Comparison of ENCODE assay signal across 30 cellular contexts in genomic region chr1:245791410-245792312, GRCh38.
A peak's percentile ranks its signal among the peaks of the same experiment; 100 is the strongest.
DNase-seq lines count a peak whose midpoint lies in the region; ATAC-seq, FAIRE-seq and TF ChIP-seq lines count a peak whose summit lies in the region.
"Had no signal": no experiment of that assay in that cellular context is flagged by ENCODE, and none has a peak within 500 bp of the region (broad histone marks: within the 10 kb centered on the region; RNA-seq: fewer than 3 reads in every experiment).

No MANE protein-coding gene starts in this region.

- CTCF ChIA-PET in GM12878 (lab: Yijun Ruan, JAX): interaction anchor here (2.9 kb wide), 1 partner anchor 8 kb away, joined by 23 read pairs; no protein-coding TSS in a partner anchor

- no peak overlapping the region for H4K8ac ChIP-seq in trophoblast cell (ENCODE audit: low read depth, low read length)

- no peaks in the 10 kb centered on the region for H3K36me3 ChIP-seq in GM12878 (ENCODE audit: control insufficient read depth in 2 of 2, insufficient read depth in 2 of 2, low read length in 1 of 2)
- no peaks in the 10 kb centered on the region for H3K36me3 ChIP-seq in left ventricle myocardium inferior
- no peaks in the 10 kb centered on the region for H3K36me3 ChIP-seq in trophoblast cell (ENCODE audit: control insufficient read depth in 1 of 2, insufficient read depth in 2 of 2, low read length in 2 of 2)
- no peaks in the 10 kb centered on the region for H3K36me3 ChIP-seq in left lung
- H3K36me3 ChIP-seq: ascending aorta, Peyer's patch, right lobe of liver had no signal

- peak overlapping the region; percentile 99 for H2BK5ac ChIP-seq in trophoblast cell (ENCODE audit: low read depth, low read length, poor library complexity)

- no peak for TF ChIP-seq POLR2A in GM12878 (IDR thresholded peaks at IDR 0.05; ENCODE audit: low read depth, low read length)

- no peak overlapping the region for H3K4ac ChIP-seq in trophoblast cell (ENCODE audit: low read depth, low read length)

- no peak overlapping the region for H3K4me2 ChIP-seq in GM12878 (ENCODE audit: control insufficient read depth, insufficient read depth)
- H3K4me2 ChIP-seq in trophoblast cell (ENCODE audit: low read length): peak overlapping the region; percentile 43
- H3K4me2 ChIP-seq: GM23338 had no signal

- H2AK5ac ChIP-seq in trophoblast cell (ENCODE audit: low read length): no peak overlapping the region

- H3K27ac ChIP-seq in GM12878 (ENCODE audit: control insufficient read depth, insufficient read depth) (no peak overlapping the region), left ventricle myocardium inferior (replicated peaks) (peak overlapping the region; percentile 53), trophoblast cell (ENCODE audit: low read depth, low read length) (peak overlapping the region; percentile 99), left lung (no peak overlapping the region)
- H3K27ac ChIP-seq: ascending aorta, Peyer's patch, right lobe of liver had no signal

- peaks cover 30% of the 10 kb centered on the region for H3K79me1 ChIP-seq in trophoblast cell (ENCODE audit: low read length)

- no peak overlapping the region for H3K23ac ChIP-seq in trophoblast cell (ENCODE audit: low read length)

- BruUV-seq in GM12878 (replicated peaks; lab: Mats Ljungman, UMichigan): no TSS peak

- H3K18ac ChIP-seq in trophoblast cell (ENCODE audit: low read length): no peak overlapping the region

- in situ Hi-C loops in GM12878 (cut with MboI): no loop called here

- no peak overlapping the region for H4K12ac ChIP-seq in trophoblast cell (ENCODE audit: low read depth, low read length)

- intact Hi-C loops in GM12878 (cut with micrococcal nuclease; ENCODE audit: unreplicated experiment): no loop called here
- intact Hi-C loops in left ventricle myocardium inferior (cut with micrococcal nuclease): no loop called here
- intact Hi-C loops in left lung (cut with DNase I): no loop called here

- no peak overlapping the region for H2BK120ac ChIP-seq in trophoblast cell (ENCODE audit: insufficient read depth, low read length, poor library complexity)

- TF ChIP-seq RAD21 in GM12878 (IDR thresholded peaks at IDR 0.05; ENCODE audit: insufficient read depth, low read depth, low read length): no peak

- H3K4me1 ChIP-seq in GM12878 (ENCODE audit: control insufficient read depth, insufficient read depth, low read length): no peaks in the 10 kb centered on the region
- H3K4me1 ChIP-seq in left ventricle myocardium inferior: peaks cover 23% of the 10 kb centered on the region
- H3K4me1 ChIP-seq in trophoblast cell (ENCODE audit: control insufficient read depth in 1 of 2, insufficient read depth in 2 of 2, low read length in 2 of 2): peaks cover 23 to 24% of the 10 kb centered on the region in 2 experiments
- H3K4me1 ChIP-seq in left lung: no peaks in the 10 kb centered on the region
- H3K4me1 ChIP-seq: ascending aorta, Peyer's patch, right lobe of liver had no signal

- POLR2A ChIA-PET in GM12878 (lab: Charles Lee): no interaction called here

- H3K79me2 ChIP-seq in GM12878 (ENCODE audit: control insufficient read depth, insufficient read depth, low read length) (no peaks in the 10 kb centered on the region), trophoblast cell (ENCODE audit: control insufficient read depth, insufficient read depth, low read length, poor library complexity) (peaks cover 10% of the 10 kb centered on the region)

- H3K27me3 ChIP-seq in GM12878 (replicated peaks in 1 of 2; ENCODE audit: control insufficient read depth in 2 of 2, insufficient read depth in 2 of 2, low read length in 1 of 2) (no peaks in the 10 kb centered on the region), left ventricle myocardium inferior (ENCODE audit: low read depth) (no peaks in the 10 kb centered on the region), trophoblast cell (ENCODE audit: insufficient read depth, low read length) (no peaks in the 10 kb centered on the region), left lung (no peaks in the 10 kb centered on the region)
- H3K27me3 ChIP-seq: ascending aorta, Peyer's patch, right lobe of liver had no signal

- no peaks in the 10 kb centered on the region for H4K20me1 ChIP-seq in GM12878 (ENCODE audit: control insufficient read depth, insufficient read depth)

- H2AFZ ChIP-seq in GM12878 (ENCODE audit: control insufficient read depth, low read depth, low read length) (no peak overlapping the region), trophoblast cell (ENCODE audit: insufficient read depth, low read length, poor library complexity) (no peak overlapping the region)
- H2AFZ ChIP-seq: GM23338 had no signal

- no peak for FAIRE-seq in GM12878 (lab: Jason Lieb, UNC)
- FAIRE-seq: GM18507, HepG2, kidney had no signal

- 75% methylated on average over 10 of the region's 10 CpGs for WGBS in GM12878 (ENCODE audit: insufficient coverage, insufficient replicate concordance, low lambda C conversion rate, missing lambda C conversion rate)
- no CpG with 5 or more reads among the region's 10 CpGs for WGBS in trophoblast cell (ENCODE audit: extremely low coverage, insufficient coverage, insufficient read length)

- no peak overlapping the region for H3K9ac ChIP-seq in GM12878 (ENCODE audit: control insufficient read depth, insufficient read depth, low read length)
- H3K9ac ChIP-seq in trophoblast cell (ENCODE audit: low read length): no peak overlapping the region

- H3K14ac ChIP-seq in trophoblast cell (ENCODE audit: low read length): no peak overlapping the region

- RAD21 ChIA-PET in GM12878 (lab: Charles Lee; ENCODE audit: unreplicated experiment): no interaction called here

- no peaks in the 10 kb centered on the region for H3K9me3 ChIP-seq in GM12878 (replicated peaks; ENCODE audit: control insufficient read depth, insufficient read depth, low read length)
- no peaks in the 10 kb centered on the region for H3K9me3 ChIP-seq in left ventricle myocardium inferior (replicated peaks)
- H3K9me3 ChIP-seq in trophoblast cell (ENCODE audit: insufficient read depth, low read depth, low read length): no peaks in the 10 kb centered on the region
- H3K9me3 ChIP-seq in left lung: no peaks in the 10 kb centered on the region
- H3K9me3 ChIP-seq: ascending aorta, Peyer's patch, right lobe of liver had no signal

- no peak overlapping the region for H3K4me3 ChIP-seq in GM12878
- no peak overlapping the region for H3K4me3 ChIP-seq in left ventricle myocardium inferior
- H3K4me3 ChIP-seq in trophoblast cell (ENCODE audit: low read depth, low read length): no peak overlapping the region
- H3K4me3 ChIP-seq in left lung: no peak overlapping the region
- H3K4me3 ChIP-seq: ascending aorta, GM23338, Peyer's patch, right lobe of liver had no signal

- SMC1A ChIA-PET in GM12878 (lab: Charles Lee; ENCODE audit: uncharacterized antibody, unreplicated experiment): interaction anchor here (0.6 to 1.7 kb wide), 3 partner anchors 19 to 865 kb away, joined by 3 to 5 read pairs (median 3); no protein-coding TSS in a partner anchor

- ATAC-seq in GM12878: no peak
- no peak for ATAC-seq in left lung
- no peak for ATAC-seq in GM21423 (IDR thresholded peaks at IDR 0.05; ENCODE audit: unreplicated experiment)
- ATAC-seq: activated CD4-positive, CD25-positive, alpha-beta regulatory T cell treated with anti-CD3 and anti-CD28 coated beads, Interleukin-2, amount 50 U/mL, for 24 hours; GM23338; HepG2; right lobe of liver; stimulated activated memory B cell treated with anti-CD40 and anti-IgM and Interleukin-4, amounts not matched to agents 10 μg/mL and 1 μg/mL and 100 μg/mL, for 72 hours; T-cell had no signal

- H4K91ac ChIP-seq in trophoblast cell (ENCODE audit: low read depth, low read length): no peak overlapping the region

- TF ChIP-seq EP300 in GM12878 (IDR thresholded peaks at IDR 0.05; ENCODE audit: borderline replicate concordance in 1 of 2, control insufficient read depth in 1 of 2, low read depth in 2 of 2, low read length in 2 of 2): no peak

- peak; percentile 74 for DNase-seq in NCI-H2227 treated with DMSO at 0.1 percent for 48 hours (lab: John Stamatoyannopoulos, UW)
- DNase-seq in GM12878 (ENCODE audit: low read depth, low spot score): no peak
- no peak for DNase-seq in left ventricle myocardium inferior
- DNase-seq in trophoblast cell: peak; percentile 72 to 88
- DNase-seq in Ammon's horn (ENCODE audit: low spot score): no peak
- no peak for DNase-seq in left lung
- no peak for DNase-seq in cerebellar nuclear complex (lab: John Stamatoyannopoulos, UW)
- DNase-seq: activated CD4-positive, alpha-beta memory T cell treated with anti-CD3 and anti-CD28 coated beads, Interleukin-2, amount 10 ng/mL, durations not matched to agents 7 days and 5 days; activated CD8-positive, alpha-beta memory T cell treated with anti-CD3 and anti-CD28 coated beads, Interleukin-2, amount 50 U/mL, for 48 hours; C1 segment of cervical spinal cord; Calu3; central memory CD4-positive, alpha-beta T cell; dermis blood vessel endothelial cell; DND-41; kidney; NCI-H1930; NCI-H69; Peyer's patch; posterior cingulate gyrus; right lobe of liver; stimulated activated CD4-positive, alpha-beta T cell treated with anti-CD3 and anti-CD28 coated beads, Interleukin-4, amount 100 ng/mL, for 4 hours; substantia nigra; T-cell had no signal

- TF ChIP-seq CTCF in GM12878 (IDR thresholded peaks at IDR 0.05 in 2 of 3, conservative IDR thresholded peaks at IDR 0.05 in 1 of 3; ENCODE audit: control insufficient read depth in 2 of 3, extremely low read depth in 1 of 3, insufficient read depth in 1 of 3, low read depth in 3 of 3, low read length in 3 of 3) (no peak), left ventricle myocardium inferior (IDR thresholded peaks at IDR 0.05; ENCODE audit: borderline replicate concordance) (no peak), left lung (IDR thresholded peaks at IDR 0.05) (no peak)

- no peak overlapping the region for H2BK12ac ChIP-seq in trophoblast cell (ENCODE audit: low read length)

TF ChIP-seq in GM12878, 131 proteins besides CTCF, POLR2A, EP300 and RAD21:
- TF ChIP-seq ETV6 (conservative IDR thresholded peaks at IDR 0.05 in 1 of 2, IDR thresholded peaks at IDR 0.05 in 1 of 2; ENCODE audit: borderline replicate concordance in 1 of 2, low read depth in 1 of 2) (no peak), DPF2 (IDR thresholded peaks at IDR 0.05) (no peak), ZNF24 (IDR thresholded peaks at IDR 0.05) (peak; percentile 79)
TF ChIP-seq in GM12878: peak in this region for 1.

Comparison
In these comparisons a context has a peak if more than half of its experiments do, and no peak if none do; other contexts are left out.
1. DNase-seq: peak in NCI-H2227 treated with DMSO at 0.1 percent for 48 hours (single experiment) and trophoblast cell (2 of 2); none in GM12878 (single experiment), left ventricle myocardium inferior (single experiment), Ammon's horn (single experiment), left lung (0 of 2) and cerebellar nuclear complex (0 of 2).
2. H3K27ac ChIP-seq: peak in left ventricle myocardium inferior (single experiment) and trophoblast cell (single experiment); none in GM12878 (single experiment) and left lung (0 of 2).